In genomic region chr12:90027889-90028570, GRCh38 we compare ENCODE assay signal across 19 cellular contexts.
DNase-seq lines count a peak whose midpoint lies in the region; ATAC-seq and TF ChIP-seq lines count a peak whose summit lies in the region.
"Had no signal": no experiment of that assay in that cellular context is flagged by ENCODE, and none has a peak within 500 bp of the region (broad histone marks: within the 10 kb centered on the region; RNA-seq: fewer than 3 reads in every experiment).

No MANE protein-coding gene starts in this region.

- H3K27ac Mint-ChIP-seq in activated CD4-positive, alpha-beta T cell treated with anti-CD3 and anti-CD28 coated beads for 36 hours = peak overlapping the region; percentile 35
- no peak overlapping the region for H3K27ac Mint-ChIP-seq in activated CD4-positive, alpha-beta T cell treated with anti-CD3 and anti-CD28 coated beads, Interleukin-2, amount 10 ng/mL, durations not matched to agents 24 days and 14 days
- no peak overlapping the region for H3K27ac Mint-ChIP-seq in stimulated activated naive B cell treated with anti-CD40 and anti-IgM and Interleukin-4, amounts not matched to agents 10 μg/mL and 1 μg/mL and 100 μg/mL, for 72 hours
- H3K27ac Mint-ChIP-seq: activated T-cell treated with anti-CD3 and anti-CD28 coated beads, Interleukin-2, amount 50 U/mL, for 24 hours; nephron progenitor cell had no signal

- H3K4me3 Mint-ChIP-seq in activated CD4-positive, alpha-beta T cell treated with anti-CD3 and anti-CD28 coated beads for 36 hours = no peak overlapping the region
- H3K4me3 Mint-ChIP-seq in activated CD4-positive, alpha-beta T cell treated with anti-CD3 and anti-CD28 coated beads, Interleukin-2, amount 10 ng/mL, durations not matched to agents 24 days and 14 days = no peak overlapping the region
- H3K4me3 Mint-ChIP-seq in stimulated activated naive B cell treated with anti-CD40 and anti-IgM and Interleukin-4, amounts not matched to agents 10 μg/mL and 1 μg/mL and 100 μg/mL, for 72 hours = no peak overlapping the region
- H3K4me3 Mint-ChIP-seq: activated T-cell treated with anti-CD3 and anti-CD28 coated beads, Interleukin-2, amount 50 U/mL, for 24 hours; nephron progenitor cell had no signal

- H2AFZ ChIP-seq in PC-9 (no peak overlapping the region), smooth muscle cell (ENCODE audit: low read depth) (no peak overlapping the region)

- WGBS in smooth muscle cell (ENCODE audit: low lambda C conversion rate) = 47% methylated on average over 4 of the region's 4 CpGs

- H3K36me3 ChIP-seq in PC-9 (ENCODE audit: low read depth) (no peaks in the 10 kb centered on the region), smooth muscle cell (ENCODE audit: low read depth) (no peaks in the 10 kb centered on the region)
- H3K36me3 ChIP-seq: lower lobe of right lung, thoracic aorta had no signal

- intact Hi-C loops in activated CD4-positive, alpha-beta T cell treated with anti-CD3 and anti-CD28 coated beads for 36 hours (cut with DNase I, micrococcal nuclease) = no loop called here
- intact Hi-C loops in activated CD4-positive, alpha-beta T cell treated with anti-CD3 and anti-CD28 coated beads, Interleukin-2, amount 10 ng/mL, durations not matched to agents 24 days and 14 days (cut with micrococcal nuclease) = no loop called here
- intact Hi-C loops in PC-9 (cut with micrococcal nuclease; ENCODE audit: unreplicated experiment) = no loop called here

- TF ChIP-seq CTCF in PC-9 (conservative IDR thresholded peaks at IDR 0.05) = no peak
- no peak for TF ChIP-seq CTCF in smooth muscle cell (IDR thresholded peaks at IDR 0.05; ENCODE audit: borderline replicate concordance, insufficient read depth, poor library complexity, severe bottlenecking)
- no peak for TF ChIP-seq CTCF in omental fat pad (IDR thresholded peaks at IDR 0.05)

- no peak for DNase-seq in activated CD4-positive, alpha-beta T cell treated with anti-CD3 and anti-CD28 coated beads for 36 hours
- no peak for DNase-seq in activated CD4-positive, alpha-beta T cell treated with anti-CD3 and anti-CD28 coated beads, Interleukin-2, amount 10 ng/mL, durations not matched to agents 24 days and 14 days
- no peak for DNase-seq in PC-9
- DNase-seq in islet precursor cell = peak; percentile 71
- no peak for DNase-seq in smooth muscle cell (lab: John Stamatoyannopoulos, UW; ENCODE audit: unreplicated experiment)
- DNase-seq in omental fat pad (ENCODE audit: low spot score) = no peak
- DNase-seq in stimulated activated naive B cell treated with anti-CD40 and anti-IgM and Interleukin-4, amounts not matched to agents 10 μg/mL and 1 μg/mL and 100 μg/mL, for 72 hours = no peak
- DNase-seq: 8988T; activated CD4-positive, alpha-beta T cell treated with anti-CD3 and anti-CD28 coated beads for 4 hours; activated T-cell treated with anti-CD3 and anti-CD28 coated beads, Interleukin-2, amount 50 U/mL, for 24 hours; cerebellar nuclear complex; foreskin melanocyte; KBM-7; lower lobe of right lung; NCI-H2171 treated with DMSO at 0.1 percent for 48 hours; nephron progenitor cell; right cardiac atrium had no signal

- H3K4me2 ChIP-seq in PC-9 (peak overlapping the region; percentile 34; the same call in 1 of the 2 replicates), smooth muscle cell (peak overlapping the region; percentile 67)

- H4K20me1 ChIP-seq in PC-9 (ENCODE audit: insufficient read depth) (no peaks in the 10 kb centered on the region), smooth muscle cell (ENCODE audit: low read depth) (no peaks in the 10 kb centered on the region)

- H3K4me3 ChIP-seq in PC-9 = no peak overlapping the region
- no peak overlapping the region for H3K4me3 ChIP-seq in smooth muscle cell
- H3K4me3 ChIP-seq: lower lobe of right lung, thoracic aorta had no signal

- H3K27ac ChIP-seq in PC-9 (no peak overlapping the region), smooth muscle cell (ENCODE audit: low read depth) (peak overlapping the region; percentile 88)
- H3K27ac ChIP-seq: lower lobe of right lung, thoracic aorta had no signal

- H3K79me2 ChIP-seq in PC-9 (ENCODE audit: low read depth) (no peaks in the 10 kb centered on the region), smooth muscle cell (ENCODE audit: low read depth) (no peaks in the 10 kb centered on the region)

- no peaks in the 10 kb centered on the region for H3K9me3 Mint-ChIP-seq in activated CD4-positive, alpha-beta T cell treated with anti-CD3 and anti-CD28 coated beads for 36 hours (ENCODE audit: low read depth)
- H3K9me3 Mint-ChIP-seq in activated CD4-positive, alpha-beta T cell treated with anti-CD3 and anti-CD28 coated beads, Interleukin-2, amount 10 ng/mL, durations not matched to agents 24 days and 14 days = peaks cover 1% of the 10 kb centered on the region
- no peaks in the 10 kb centered on the region for H3K9me3 Mint-ChIP-seq in stimulated activated naive B cell treated with anti-CD40 and anti-IgM and Interleukin-4, amounts not matched to agents 10 μg/mL and 1 μg/mL and 100 μg/mL, for 72 hours
- H3K9me3 Mint-ChIP-seq: activated T-cell treated with anti-CD3 and anti-CD28 coated beads, Interleukin-2, amount 50 U/mL, for 24 hours; nephron progenitor cell had no signal

- H3K36me3 Mint-ChIP-seq in activated CD4-positive, alpha-beta T cell treated with anti-CD3 and anti-CD28 coated beads for 36 hours (ENCODE audit: low read depth) = no peaks in the 10 kb centered on the region
- no peaks in the 10 kb centered on the region for H3K36me3 Mint-ChIP-seq in activated CD4-positive, alpha-beta T cell treated with anti-CD3 and anti-CD28 coated beads, Interleukin-2, amount 10 ng/mL, durations not matched to agents 24 days and 14 days (ENCODE audit: low read depth)
- no peaks in the 10 kb centered on the region for H3K36me3 Mint-ChIP-seq in stimulated activated naive B cell treated with anti-CD40 and anti-IgM and Interleukin-4, amounts not matched to agents 10 μg/mL and 1 μg/mL and 100 μg/mL, for 72 hours

- POLR2A ChIA-PET in activated CD4-positive, alpha-beta T cell treated with anti-CD3 and anti-CD28 coated beads for 36 hours (lab: Charles Lee) = no interaction called here
- POLR2A ChIA-PET in PC-9 (lab: Charles Lee; ENCODE audit: unreplicated experiment) = no interaction called here

- peaks cover 10% of the 10 kb centered on the region; the same call in 1 of the 2 replicates for H3F3A ChIP-seq in PC-9 (ENCODE audit: insufficient read depth, low read depth)
- peaks cover 18% of the 10 kb centered on the region for H3F3A ChIP-seq in smooth muscle cell (ENCODE audit: low read depth)

- CTCF ChIA-PET in activated CD4-positive, alpha-beta T cell treated with anti-CD3 and anti-CD28 coated beads for 36 hours (lab: Charles Lee) = interaction anchor here (0.6 to 0.9 kb wide), 2 partner anchors 8 to 9 kb away, joined by 3 read pairs; no protein-coding TSS in a partner anchor
- CTCF ChIA-PET in PC-9 (lab: Charles Lee) = no interaction called here

- H3K4me1 ChIP-seq in PC-9 (replicated peaks; ENCODE audit: insufficient read depth) = peaks cover 33% of the 10 kb centered on the region
- peaks cover 7% of the 10 kb centered on the region for H3K4me1 ChIP-seq in smooth muscle cell (ENCODE audit: low read depth)
- H3K4me1 ChIP-seq: lower lobe of right lung had no signal

- peak overlapping the region; percentile 65 for H3K9ac ChIP-seq in smooth muscle cell (ENCODE audit: low read depth)

- no TSS peak for BruUV-seq in PC-9 (replicated peaks; lab: Mats Ljungman, UMichigan)

- no peaks in the 10 kb centered on the region for H3K27me3 Mint-ChIP-seq in activated CD4-positive, alpha-beta T cell treated with anti-CD3 and anti-CD28 coated beads for 36 hours
- H3K27me3 Mint-ChIP-seq in activated CD4-positive, alpha-beta T cell treated with anti-CD3 and anti-CD28 coated beads, Interleukin-2, amount 10 ng/mL, durations not matched to agents 24 days and 14 days = no peaks in the 10 kb centered on the region
- no peaks in the 10 kb centered on the region for H3K27me3 Mint-ChIP-seq in stimulated activated naive B cell treated with anti-CD40 and anti-IgM and Interleukin-4, amounts not matched to agents 10 μg/mL and 1 μg/mL and 100 μg/mL, for 72 hours

- H3K27me3 ChIP-seq in PC-9 (ENCODE audit: insufficient read depth, low read depth) = no peaks in the 10 kb centered on the region
- no peaks in the 10 kb centered on the region for H3K27me3 ChIP-seq in smooth muscle cell (ENCODE audit: low read depth)

- H3K9me3 ChIP-seq in PC-9 (ENCODE audit: insufficient read depth, low read depth) (no peaks in the 10 kb centered on the region), smooth muscle cell (replicated peaks; ENCODE audit: low read depth) (no peaks in the 10 kb centered on the region)
- H3K9me3 ChIP-seq: lower lobe of right lung, thoracic aorta had no signal

- H3K4me1 Mint-ChIP-seq in activated CD4-positive, alpha-beta T cell treated with anti-CD3 and anti-CD28 coated beads for 36 hours = peaks cover 25% of the 10 kb centered on the region
- H3K4me1 Mint-ChIP-seq in activated CD4-positive, alpha-beta T cell treated with anti-CD3 and anti-CD28 coated beads, Interleukin-2, amount 10 ng/mL, durations not matched to agents 24 days and 14 days = no peaks in the 10 kb centered on the region
- H3K4me1 Mint-ChIP-seq in stimulated activated naive B cell treated with anti-CD40 and anti-IgM and Interleukin-4, amounts not matched to agents 10 μg/mL and 1 μg/mL and 100 μg/mL, for 72 hours = peaks cover 0 to 2% of the 10 kb centered on the region in 2 donors

- H3K9me2 ChIP-seq in PC-9 (ENCODE audit: insufficient read depth) = no peaks in the 10 kb centered on the region

- no peak for ATAC-seq in activated CD4-positive, alpha-beta T cell treated with anti-CD3 and anti-CD28 coated beads for 36 hours
- ATAC-seq in GM21717 (IDR thresholded peaks at IDR 0.05; ENCODE audit: unreplicated experiment) (no peak), omental fat pad (ENCODE audit: low FRiP score) (no peak)
- ATAC-seq in stimulated activated naive B cell treated with anti-CD40 and anti-IgM and Interleukin-4, amounts not matched to agents 10 μg/mL and 1 μg/mL and 100 μg/mL, for 72 hours (replicated peaks) = no peak
- ATAC-seq: lower lobe of right lung, right cardiac atrium had no signal
